Comparison of ENCODE assay signal across 8 cellular contexts in the genomic region with DNA sequence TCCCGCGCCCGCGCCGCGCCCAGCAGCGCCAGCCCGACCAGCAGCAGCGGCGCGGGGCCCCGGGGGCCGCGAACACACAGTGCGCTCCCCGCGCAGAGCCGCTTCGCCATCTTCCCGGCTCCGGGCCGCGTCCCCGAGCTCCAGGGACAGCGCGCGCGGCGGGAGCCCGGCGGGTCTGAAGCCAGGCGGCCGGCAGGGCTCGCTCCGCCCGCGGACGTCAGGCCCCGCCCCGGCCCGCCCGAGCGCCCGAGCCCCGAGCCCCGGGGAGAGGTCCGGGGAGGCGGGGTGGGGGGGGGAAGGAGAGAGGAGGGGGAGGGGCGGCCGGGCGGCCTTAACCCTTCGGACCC. TPM values are rescaled to one million over a fixed set of nuclear protein-coding genes. Genes with fewer than 3 reads are reported as not detected.
A peak's percentile ranks its signal among the peaks of the same experiment; 100 is the strongest.
DNase-seq lines count a peak whose midpoint lies in the region; ATAC-seq and TF ChIP-seq lines count a peak whose summit lies in the region.

Gene LAMA5 (minus strand): TSS at position 177 of the 347 bp plus-strand sequence. CDS start 67 bp downstream, at position 110.

- TF ChIP-seq POLR2A in IMR-90 (IDR thresholded peaks at IDR 0.05; ENCODE audit: low read depth, low read length) = no peak

- peak within 1 kb of the TSS; percentile 32 for H3K4me3 Mint-ChIP-seq in activated naive CD8-positive, alpha-beta T cell treated with anti-CD3 and anti-CD28 coated beads for 36 hours

- ATAC-seq in IMR-90 (ENCODE audit: low read depth) (peak; percentile 60), GM21786 (IDR thresholded peaks at IDR 0.05; ENCODE audit: unreplicated experiment) (no peak)

- H3K18ac ChIP-seq in IMR-90 (ENCODE audit: low read depth, low read length) (no peak within 1 kb of the TSS), trophoblast cell (ENCODE audit: low read length) (peak within 1 kb of the TSS; percentile 89)

- no peak within 1 kb of the TSS for H4K8ac ChIP-seq in IMR-90 (ENCODE audit: low read depth in 2 of 2, low read length in 2 of 2)
- peak within 1 kb of the TSS; percentile 78 for H4K8ac ChIP-seq in trophoblast cell (ENCODE audit: low read depth, low read length)

- H3K36me3 ChIP-seq in IMR-90 (ENCODE audit: control insufficient read depth, insufficient read depth, low read length) (peaks cover 2% of the 10 kb centered on the region; the same call in 1 of the 2 replicates), trophoblast cell (ENCODE audit: control insufficient read depth in 1 of 2, insufficient read depth in 2 of 2, low read length in 2 of 2) (peaks cover 8 to 11% of the 10 kb centered on the region in 2 experiments)

- CTCF ChIA-PET in IMR-90 (lab: Yijun Ruan, JAX) = interaction anchor here (2.2 kb wide), 1 partner anchor 65 kb away, joined by 8 read pairs; the partner anchor contains the start of gene ADRM1

- H2AFZ ChIP-seq in IMR-90 (replicated peaks; ENCODE audit: low read length, poor library complexity) = peak within 1 kb of the TSS; percentile 89
- peak within 1 kb of the TSS; percentile 58 for H2AFZ ChIP-seq in trophoblast cell (ENCODE audit: insufficient read depth, low read length, poor library complexity)

- BruUV-seq in IMR-90 (replicated peaks; lab: Mats Ljungman, UMichigan) = no TSS peak

- dilution Hi-C loops in IMR-90 (cut with HindIII; ENCODE audit: low sequenced_read_pairs, unreplicated experiment) = no loop called here

- H3K79me1 ChIP-seq in IMR-90 (ENCODE audit: low read depth in 1 of 2, low read length in 2 of 2) (no peaks in the 10 kb centered on the region), trophoblast cell (ENCODE audit: low read length) (peaks cover 39% of the 10 kb centered on the region)

- POLR2A ChIA-PET in IMR-90 (lab: Charles Lee; ENCODE audit: unreplicated experiment) = no interaction called here

- H4K20me1 ChIP-seq in IMR-90 (ENCODE audit: insufficient read depth, low read length) = peaks cover 26% of the 10 kb centered on the region

- no peak within 1 kb of the TSS for H2AK5ac ChIP-seq in IMR-90 (ENCODE audit: low read depth, low read length)
- H2AK5ac ChIP-seq in trophoblast cell (ENCODE audit: low read length) = peak within 1 kb of the TSS; percentile 77

- H3K27ac ChIP-seq in IMR-90 (ENCODE audit: insufficient read depth, low read length) = no peak within 1 kb of the TSS
- H3K27ac ChIP-seq in trophoblast cell (ENCODE audit: low read depth, low read length) = peak within 1 kb of the TSS; percentile 84

- TF ChIP-seq CTCF in IMR-90 (conservative IDR thresholded peaks at IDR 0.05; ENCODE audit: low read depth, low read length) = no peak

- intact Hi-C loops in IMR-90 (cut with micrococcal nuclease) = no loop called here
- intact Hi-C loops in cardiac septum (cut with DNase I) = no loop called here

- H3K4ac ChIP-seq in IMR-90 (ENCODE audit: low read depth, low read length) = no peak within 1 kb of the TSS
- peak within 1 kb of the TSS; percentile 53 for H3K4ac ChIP-seq in trophoblast cell (ENCODE audit: low read depth, low read length)

- TF ChIP-seq RAD21 in IMR-90 (IDR thresholded peaks at IDR 0.05; ENCODE audit: low read length) = no peak

- no peak within 1 kb of the TSS for H2BK5ac ChIP-seq in IMR-90 (ENCODE audit: low read depth, low read length, poor library complexity, severe bottlenecking)
- H2BK5ac ChIP-seq in trophoblast cell (ENCODE audit: low read depth, low read length, poor library complexity) = peak within 1 kb of the TSS; percentile 85

- H4K91ac ChIP-seq in IMR-90 (ENCODE audit: insufficient read depth, low read depth, low read length) = no peak within 1 kb of the TSS
- H4K91ac ChIP-seq in trophoblast cell (ENCODE audit: low read depth, low read length) = peak within 1 kb of the TSS; percentile 92

- peak within 1 kb of the TSS; percentile 89 for H2AK9ac ChIP-seq in IMR-90 (replicated peaks; ENCODE audit: low read depth, low read length, poor library complexity)

- DNase-seq in GM03348 (ENCODE audit: low spot score) (peak; percentile 87), IMR-90 (no peak), cardiac septum (ENCODE audit: low spot score) (no peak), trophoblast cell (peak in 1 of 2 donors; percentile 72), activated gamma-delta T cell treated with Interleukin-2 at 50 U/mL for 16 hours (no peak), GDM1 (lab: John Stamatoyannopoulos, UW) (no peak)
- DNase-seq in activated naive CD8-positive, alpha-beta T cell treated with anti-CD3 and anti-CD28 coated beads for 36 hours = no peak

- peak within 1 kb of the TSS; percentile 69 for H3K4me2 ChIP-seq in IMR-90 (ENCODE audit: low read depth, low read length)
- peak within 1 kb of the TSS; percentile 91 for H3K4me2 ChIP-seq in trophoblast cell (ENCODE audit: low read length)

- H3K14ac ChIP-seq in IMR-90 (replicated peaks; ENCODE audit: low read depth, low read length) (no peak within 1 kb of the TSS), trophoblast cell (ENCODE audit: low read length) (peak within 1 kb of the TSS; percentile 80)

- H3K27me3 Mint-ChIP-seq in activated naive CD8-positive, alpha-beta T cell treated with anti-CD3 and anti-CD28 coated beads for 36 hours = peaks cover 53% of the 10 kb centered on the region

- H3K79me2 ChIP-seq in trophoblast cell (ENCODE audit: control insufficient read depth, insufficient read depth, low read length, poor library complexity) = peaks cover 33% of the 10 kb centered on the region

- H3K4me3 ChIP-seq in IMR-90 (ENCODE audit: insufficient read depth, low read depth, low read length) (peak within 1 kb of the TSS; percentile 69), trophoblast cell (ENCODE audit: low read depth, low read length) (peak within 1 kb of the TSS; percentile 80)

- H4K12ac ChIP-seq in trophoblast cell (ENCODE audit: low read depth, low read length) = peak within 1 kb of the TSS; percentile 45

- no peak within 1 kb of the TSS for H3K56ac ChIP-seq in IMR-90 (ENCODE audit: extremely low read depth, insufficient read depth, low read length)

- H4K5ac ChIP-seq in IMR-90 (ENCODE audit: low read depth, low read length) = no peak within 1 kb of the TSS; the same call in 1 of the 2 replicates

- H2BK20ac ChIP-seq in IMR-90 (ENCODE audit: low read depth, low read length) = no peak within 1 kb of the TSS

- peaks cover 8% of the 10 kb centered on the region; the same call in 1 of the 2 replicates for H3K9me1 ChIP-seq in IMR-90 (ENCODE audit: insufficient read depth, low read length)

- H3K4me1 ChIP-seq in IMR-90 (ENCODE audit: control insufficient read depth, insufficient read depth, low read length) (peaks cover 33% of the 10 kb centered on the region), trophoblast cell (ENCODE audit: control insufficient read depth in 1 of 2, insufficient read depth in 2 of 2, low read length in 2 of 2) (peaks cover 59 to 69% of the 10 kb centered on the region in 2 experiments)

- H2BK12ac ChIP-seq in trophoblast cell (ENCODE audit: low read length) = peak within 1 kb of the TSS; percentile 39

- H2BK120ac ChIP-seq in IMR-90 (ENCODE audit: low read depth, low read length) = no peak within 1 kb of the TSS
- peak within 1 kb of the TSS; percentile 79 for H2BK120ac ChIP-seq in trophoblast cell (ENCODE audit: insufficient read depth, low read length, poor library complexity)

- H3K27me3 ChIP-seq in IMR-90 (ENCODE audit: control insufficient read depth, insufficient read depth, low read length) (no peaks in the 10 kb centered on the region), trophoblast cell (ENCODE audit: insufficient read depth, low read length) (no peaks in the 10 kb centered on the region)

- H3K36me3 Mint-ChIP-seq in activated naive CD8-positive, alpha-beta T cell treated with anti-CD3 and anti-CD28 coated beads for 36 hours = no peaks in the 10 kb centered on the region

- H2BK15ac ChIP-seq in IMR-90 (ENCODE audit: low read depth, low read length) = no peak within 1 kb of the TSS

- no peak within 1 kb of the TSS for H3K23ac ChIP-seq in IMR-90 (ENCODE audit: low read depth, low read length)
- no peak within 1 kb of the TSS for H3K23ac ChIP-seq in trophoblast cell (ENCODE audit: low read length)

- H3K4me1 Mint-ChIP-seq in activated naive CD8-positive, alpha-beta T cell treated with anti-CD3 and anti-CD28 coated beads for 36 hours = peaks cover 5% of the 10 kb centered on the region

- no peak within 1 kb of the TSS for H3K27ac Mint-ChIP-seq in activated naive CD8-positive, alpha-beta T cell treated with anti-CD3 and anti-CD28 coated beads for 36 hours

- H3K9ac ChIP-seq in IMR-90 (ENCODE audit: low read depth, low read length) = 0 out of 2 replicates have a peak within 1 kb of the TSS, but pooled peaks have one; percentile 7
- H3K9ac ChIP-seq in trophoblast cell (ENCODE audit: low read length) = peak within 1 kb of the TSS; percentile 86

- in situ Hi-C loops in IMR-90 (cut with MboI; ENCODE audit: low sequenced_read_pairs) = no loop called here

- WGBS in IMR-90 (ENCODE audit: extremely low coverage in 2 of 2, insufficient read length in 1 of 2), 2 experiments = 0% methylated on average over 9 of the region's 52 CpGs; no CpG with 5 or more reads in 1 of the 2 experiments
- no CpG with 5 or more reads among the region's 52 CpGs for WGBS in trophoblast cell (ENCODE audit: extremely low coverage, insufficient coverage, insufficient read length)

- H3K9me3 ChIP-seq in IMR-90 (ENCODE audit: control insufficient read depth, insufficient read depth, low read length) (no peaks in the 10 kb centered on the region), trophoblast cell (ENCODE audit: insufficient read depth, low read depth, low read length) (peaks cover 2% of the 10 kb centered on the region)

- no peaks in the 10 kb centered on the region for H3K9me3 Mint-ChIP-seq in activated naive CD8-positive, alpha-beta T cell treated with anti-CD3 and anti-CD28 coated beads for 36 hours

TF ChIP-seq in IMR-90, 13 proteins besides CTCF, POLR2A, EP300 and RAD21:
- TF ChIP-seq MAZ (IDR thresholded peaks at IDR 0.05; ENCODE audit: borderline replicate concordance, low read depth, low read length) (0 out of 2 replicates have a peak, but pooled peaks have one; percentile 10), RFX5 (IDR thresholded peaks at IDR 0.05; ENCODE audit: low read depth, low read length) (no peak)

RNA-seq across cellular contexts. Expression of gene LAMA5, which starts in this region (rescaled TPM):
- total RNA-seq in IMR-90 (2012; rRNA removed) (0.56 and 0.90 TPM in 2 replicates), cardiac septum (101 TPM)
- 7.3 and 11.4 TPM in 2 replicates for polyA plus RNA-seq in IMR-90 (2012; rRNA removed)
- 15.0 and 17.8 TPM in 2 replicates for polyA plus RNA-seq in IMR-90 (2012; cell fraction: cytosol; rRNA removed)
- 27.9 and 77.8 TPM in 2 replicates for polyA plus RNA-seq in IMR-90 (2012; cell fraction: nucleus; rRNA removed; ENCODE audit: low replicate concordance)
- under 1 TPM; 0.38 to 0.91 TPM for total RNA-seq in activated naive CD8-positive, alpha-beta T cell treated with anti-CD3 and anti-CD28 coated beads for 36 hours
- 135 and 147 TPM in 2 replicates for polyA plus RNA-seq in trophoblast cell (2013)

Comparison
In these comparisons a context has a peak if more than half of its experiments do, and no peak if none do; other contexts are left out.
1. RNA of gene LAMA5 (total RNA-seq): 101 TPM in cardiac septum (single experiment); 0.38 to 0.91 TPM in activated naive CD8-positive, alpha-beta T cell treated with anti-CD3 and anti-CD28 coated beads for 36 hours and 0.56 to 0.90 TPM in IMR-90; every median in the first group is over 10 times any median in the second.